Comparison of ENCODE assay signal across 1 cellular context in the genomic region with DNA sequence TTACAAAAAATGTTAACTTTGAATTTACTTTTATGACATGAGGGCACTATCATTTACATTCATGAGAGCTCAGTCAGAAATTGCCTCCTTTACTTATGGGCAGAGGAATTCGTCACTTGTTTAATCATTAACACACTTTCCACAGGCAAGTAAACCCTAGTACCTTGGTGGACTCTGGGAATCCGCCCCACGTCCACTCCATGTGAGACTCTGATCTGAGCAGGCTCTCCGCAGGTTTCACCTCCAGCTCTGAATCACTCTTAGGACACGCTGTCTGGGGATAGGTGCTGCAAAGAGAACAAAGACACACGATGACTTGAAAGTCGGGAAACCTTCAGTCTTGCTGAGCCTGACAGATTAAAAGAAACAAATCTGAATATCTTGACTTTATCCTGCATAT.
TF ChIP-seq lines count a peak whose summit lies in the region.

No MANE protein-coding gene starts in this region.

TF ChIP-seq in HepG2, 621 proteins besides CTCF, POLR2A, EP300 and RAD21 (continued from another document and continues in another):
- TF ChIP-seq, protein P1, sequence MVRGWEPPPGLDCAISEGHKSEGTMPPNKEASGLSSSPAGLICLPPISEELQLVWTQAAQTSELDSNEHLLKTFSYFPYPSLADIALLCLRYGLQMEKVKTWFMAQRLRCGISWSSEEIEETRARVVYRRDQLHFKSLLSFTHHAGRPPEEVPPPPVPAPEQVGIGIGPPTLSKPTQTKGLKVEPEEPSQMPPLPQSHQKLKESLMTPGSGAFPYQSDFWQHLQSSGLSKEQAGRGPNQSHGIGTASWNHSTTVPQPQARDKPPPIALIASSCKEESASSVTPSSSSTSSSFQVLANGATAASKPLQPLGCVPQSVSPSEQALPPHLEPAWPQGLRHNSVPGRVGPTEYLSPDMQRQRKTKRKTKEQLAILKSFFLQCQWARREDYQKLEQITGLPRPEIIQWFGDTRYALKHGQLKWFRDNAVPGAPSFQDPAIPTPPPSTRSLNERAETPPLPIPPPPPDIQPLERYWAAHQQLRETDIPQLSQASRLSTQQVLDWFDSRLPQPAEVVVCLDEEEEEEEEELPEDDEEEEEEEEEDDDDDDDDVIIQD (CRISPR knock-in tag; IDR thresholded peaks at IDR 0.05; ENCODE audit: low read depth): peak; percentile 71; the same call in 1 of the 2 replicates
- TF ChIP-seq FOXA3 (CRISPR knock-in tag; IDR thresholded peaks at IDR 0.05): peak; percentile 55
- no peak for TF ChIP-seq ZNF720 (CRISPR knock-in tag; IDR thresholded peaks at IDR 0.05)
- TF ChIP-seq ZC3H4 (CRISPR knock-in tag; IDR thresholded peaks at IDR 0.05; ENCODE audit: borderline replicate concordance): no peak
- peak; percentile 46; the same call in 1 of the 2 replicates for TF ChIP-seq THAP11 (CRISPR knock-in tag; IDR thresholded peaks at IDR 0.05)
- no peak for TF ChIP-seq ZNF747 (CRISPR knock-in tag; IDR thresholded peaks at IDR 0.05; ENCODE audit: borderline replicate concordance)
- TF ChIP-seq TARDBP (CRISPR knock-in tag; IDR thresholded peaks at IDR 0.05): 0 out of 2 replicates have a peak, but pooled peaks have one; percentile 72
- TF ChIP-seq ZNF274 (CRISPR knock-in tag; IDR thresholded peaks at IDR 0.05): no peak
- TF ChIP-seq REXO4 (CRISPR knock-in tag; IDR thresholded peaks at IDR 0.05; ENCODE audit: borderline replicate concordance): no peak
- TF ChIP-seq, protein P2, sequence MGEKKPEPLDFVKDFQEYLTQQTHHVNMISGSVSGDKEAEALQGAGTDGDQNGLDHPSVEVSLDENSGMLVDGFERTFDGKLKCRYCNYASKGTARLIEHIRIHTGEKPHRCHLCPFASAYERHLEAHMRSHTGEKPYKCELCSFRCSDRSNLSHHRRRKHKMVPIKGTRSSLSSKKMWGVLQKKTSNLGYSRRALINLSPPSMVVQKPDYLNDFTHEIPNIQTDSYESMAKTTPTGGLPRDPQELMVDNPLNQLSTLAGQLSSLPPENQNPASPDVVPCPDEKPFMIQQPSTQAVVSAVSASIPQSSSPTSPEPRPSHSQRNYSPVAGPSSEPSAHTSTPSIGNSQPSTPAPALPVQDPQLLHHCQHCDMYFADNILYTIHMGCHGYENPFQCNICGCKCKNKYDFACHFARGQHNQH (CRISPR knock-in tag; IDR thresholded peaks at IDR 0.05): peak; percentile 80
- TF ChIP-seq HDAC1 (CRISPR knock-in tag; IDR thresholded peaks at IDR 0.05): peak; percentile 56; the same call in 1 of the 2 replicates
- TF ChIP-seq ZKSCAN5 (CRISPR knock-in tag; IDR thresholded peaks at IDR 0.05): peak; percentile 98
- 0 out of 2 replicates have a peak, but pooled peaks have one; percentile 16 for TF ChIP-seq CREB1 (IDR thresholded peaks at IDR 0.05)
- TF ChIP-seq CREB1 (CRISPR knock-in tag; IDR thresholded peaks at IDR 0.05): no peak
- TF ChIP-seq ZNF12 (CRISPR knock-in tag; IDR thresholded peaks at IDR 0.05): peak; percentile 52; the same call in 1 of the 2 replicates
- TF ChIP-seq STAG1 (CRISPR knock-in tag; IDR thresholded peaks at IDR 0.05): peak; percentile 22; the same call in 1 of the 2 replicates
- TF ChIP-seq ZNF777 (CRISPR knock-in tag; IDR thresholded peaks at IDR 0.05): no peak
- no peak for TF ChIP-seq GABPB1 (CRISPR knock-in tag; IDR thresholded peaks at IDR 0.05)
- TF ChIP-seq ZZZ3 (CRISPR knock-in tag; IDR thresholded peaks at IDR 0.05; ENCODE audit: borderline replicate concordance): no peak
- peak; percentile 40; the same call in 1 of the 2 replicates for TF ChIP-seq ZNF143 (CRISPR knock-in tag; IDR thresholded peaks at IDR 0.05)
- TF ChIP-seq AGO1 (IDR thresholded peaks at IDR 0.05; ENCODE audit: low read depth, low read length, poor library complexity, severe bottlenecking): no peak
- no peak for TF ChIP-seq ZNF629 (CRISPR knock-in tag; conservative IDR thresholded peaks at IDR 0.05)
- TF ChIP-seq, protein P3, sequence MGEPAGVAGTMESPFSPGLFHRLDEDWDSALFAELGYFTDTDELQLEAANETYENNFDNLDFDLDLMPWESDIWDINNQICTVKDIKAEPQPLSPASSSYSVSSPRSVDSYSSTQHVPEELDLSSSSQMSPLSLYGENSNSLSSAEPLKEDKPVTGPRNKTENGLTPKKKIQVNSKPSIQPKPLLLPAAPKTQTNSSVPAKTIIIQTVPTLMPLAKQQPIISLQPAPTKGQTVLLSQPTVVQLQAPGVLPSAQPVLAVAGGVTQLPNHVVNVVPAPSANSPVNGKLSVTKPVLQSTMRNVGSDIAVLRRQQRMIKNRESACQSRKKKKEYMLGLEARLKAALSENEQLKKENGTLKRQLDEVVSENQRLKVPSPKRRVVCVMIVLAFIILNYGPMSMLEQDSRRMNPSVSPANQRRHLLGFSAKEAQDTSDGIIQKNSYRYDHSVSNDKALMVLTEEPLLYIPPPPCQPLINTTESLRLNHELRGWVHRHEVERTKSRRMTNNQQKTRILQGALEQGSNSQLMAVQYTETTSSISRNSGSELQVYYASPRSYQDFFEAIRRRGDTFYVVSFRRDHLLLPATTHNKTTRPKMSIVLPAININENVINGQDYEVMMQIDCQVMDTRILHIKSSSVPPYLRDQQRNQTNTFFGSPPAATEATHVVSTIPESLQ (CRISPR knock-in tag; conservative IDR thresholded peaks at IDR 0.05): no peak
- no peak for TF ChIP-seq ZNF451 (CRISPR knock-in tag; IDR thresholded peaks at IDR 0.05)
- no peak for TF ChIP-seq ZNF350 (CRISPR knock-in tag; IDR thresholded peaks at IDR 0.05; ENCODE audit: borderline replicate concordance, low read depth)
- no peak for TF ChIP-seq NPAS2 (CRISPR knock-in tag; IDR thresholded peaks at IDR 0.05; ENCODE audit: borderline replicate concordance)
- TF ChIP-seq ATF5 (CRISPR knock-in tag; IDR thresholded peaks at IDR 0.05; ENCODE audit: low read depth): no peak
- 0 out of 2 replicates have a peak, but pooled peaks have one; percentile 55 for TF ChIP-seq ARID2 (CRISPR knock-in tag; IDR thresholded peaks at IDR 0.05; ENCODE audit: borderline replicate concordance)
- peak; percentile 82 for TF ChIP-seq HDAC2 (CRISPR knock-in tag; IDR thresholded peaks at IDR 0.05)
- no peak for TF ChIP-seq ZBTB7B (CRISPR knock-in tag; IDR thresholded peaks at IDR 0.05)
- TF ChIP-seq ZNF367 (CRISPR knock-in tag; IDR thresholded peaks at IDR 0.05; ENCODE audit: borderline replicate concordance): no peak
- TF ChIP-seq ZSCAN20 (CRISPR knock-in tag; IDR thresholded peaks at IDR 0.05; ENCODE audit: borderline replicate concordance): no peak
- peak; percentile 74 for TF ChIP-seq MIXL1 (CRISPR knock-in tag; IDR thresholded peaks at IDR 0.05)
- TF ChIP-seq ZC3H13 (CRISPR knock-in tag; IDR thresholded peaks at IDR 0.05): no peak
- TF ChIP-seq SIN3B (IDR thresholded peaks at IDR 0.05; ENCODE audit: low read length): no peak
- TF ChIP-seq DMTF1 (CRISPR knock-in tag; IDR thresholded peaks at IDR 0.05): no peak
- TF ChIP-seq FOXP4 (CRISPR knock-in tag; IDR thresholded peaks at IDR 0.05): peak; percentile 28; the same call in 1 of the 2 replicates
- TF ChIP-seq ZNF30 (CRISPR knock-in tag; IDR thresholded peaks at IDR 0.05): no peak
- no peak for TF ChIP-seq ZNF280B (CRISPR knock-in tag; IDR thresholded peaks at IDR 0.05; ENCODE audit: borderline replicate concordance)
- no peak for TF ChIP-seq JDP2 (CRISPR knock-in tag; IDR thresholded peaks at IDR 0.05; ENCODE audit: borderline replicate concordance)
- TF ChIP-seq, protein P4, sequence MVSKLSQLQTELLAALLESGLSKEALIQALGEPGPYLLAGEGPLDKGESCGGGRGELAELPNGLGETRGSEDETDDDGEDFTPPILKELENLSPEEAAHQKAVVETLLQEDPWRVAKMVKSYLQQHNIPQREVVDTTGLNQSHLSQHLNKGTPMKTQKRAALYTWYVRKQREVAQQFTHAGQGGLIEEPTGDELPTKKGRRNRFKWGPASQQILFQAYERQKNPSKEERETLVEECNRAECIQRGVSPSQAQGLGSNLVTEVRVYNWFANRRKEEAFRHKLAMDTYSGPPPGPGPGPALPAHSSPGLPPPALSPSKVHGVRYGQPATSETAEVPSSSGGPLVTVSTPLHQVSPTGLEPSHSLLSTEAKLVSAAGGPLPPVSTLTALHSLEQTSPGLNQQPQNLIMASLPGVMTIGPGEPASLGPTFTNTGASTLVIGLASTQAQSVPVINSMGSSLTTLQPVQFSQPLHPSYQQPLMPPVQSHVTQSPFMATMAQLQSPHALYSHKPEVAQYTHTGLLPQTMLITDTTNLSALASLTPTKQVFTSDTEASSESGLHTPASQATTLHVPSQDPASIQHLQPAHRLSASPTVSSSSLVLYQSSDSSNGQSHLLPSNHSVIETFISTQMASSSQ (IDR thresholded peaks at IDR 0.05; ENCODE audit: low read depth): peak; percentile 94
- TF ChIP-seq, protein P4 (CRISPR knock-in tag; IDR thresholded peaks at IDR 0.05; ENCODE audit: borderline replicate concordance): peak; percentile 94
- peak; percentile 36; the same call in 1 of the 2 replicates for TF ChIP-seq SP5 (CRISPR knock-in tag; IDR thresholded peaks at IDR 0.05; ENCODE audit: borderline replicate concordance, low read depth)
- TF ChIP-seq POLR2G (IDR thresholded peaks at IDR 0.05; ENCODE audit: low read depth, low read length): peak; percentile 48; the same call in 1 of the 2 replicates
- TF ChIP-seq, protein P5, sequence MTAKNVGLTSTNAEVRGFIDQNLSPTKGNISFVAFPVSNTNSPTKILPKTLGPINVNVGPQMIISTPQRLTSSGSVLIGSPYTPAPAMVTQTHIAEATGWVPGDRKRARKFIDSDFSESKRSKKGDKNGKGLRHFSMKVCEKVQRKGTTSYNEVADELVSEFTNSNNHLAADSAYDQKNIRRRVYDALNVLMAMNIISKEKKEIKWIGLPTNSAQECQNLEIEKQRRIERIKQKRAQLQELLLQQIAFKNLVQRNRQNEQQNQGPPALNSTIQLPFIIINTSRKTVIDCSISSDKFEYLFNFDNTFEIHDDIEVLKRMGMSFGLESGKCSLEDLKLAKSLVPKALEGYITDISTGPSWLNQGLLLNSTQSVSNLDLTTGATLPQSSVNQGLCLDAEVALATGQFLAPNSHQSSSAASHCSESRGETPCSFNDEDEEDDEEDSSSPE (CRISPR knock-in tag; IDR thresholded peaks at IDR 0.05): 0 out of 2 replicates have a peak, but pooled peaks have one; percentile 35
- peak in 1 of 2 experiments; percentile 53; a peak in 1 of 4 replicates for TF ChIP-seq KLF16 (CRISPR knock-in tag; IDR thresholded peaks at IDR 0.05)
- peak; percentile 73; the same call in 1 of the 2 replicates for TF ChIP-seq HMG20A (CRISPR knock-in tag; IDR thresholded peaks at IDR 0.05; ENCODE audit: borderline replicate concordance)
- no peak for TF ChIP-seq CBX2 (IDR thresholded peaks at IDR 0.05; ENCODE audit: low read depth, low read length)
- no peak for TF ChIP-seq CBX2 (CRISPR knock-in tag; IDR thresholded peaks at IDR 0.05; ENCODE audit: low read depth)
